Comparison of ENCODE assay signal across 19 cellular contexts in genomic region chr14:93974299-93974698, GRCh38. TPM values are rescaled to one million over a fixed set of nuclear protein-coding genes. Genes with fewer than 3 reads are reported as not detected.
DNase-seq lines count a peak whose midpoint lies in the region; ATAC-seq and TF ChIP-seq lines count a peak whose summit lies in the region.
"Had no signal": no experiment of that assay in that cellular context is flagged by ENCODE, and none has a peak within 500 bp of the region (broad histone marks: within the 10 kb centered on the region; RNA-seq: fewer than 3 reads in every experiment).

No MANE protein-coding gene starts in this region.

- ATAC-seq in Right ventricle myocardium inferior, result peak; percentile 27
- ATAC-seq in activated naive CD8-positive, alpha-beta T cell treated with anti-CD3 and anti-CD28 coated beads, Interleukin-2, amount 10 ng/mL, durations not matched to agents 7 days and 5 days (ENCODE audit: low read depth), result no peak
- no peak for ATAC-seq in upper lobe of right lung
- ATAC-seq: effector memory CD8-positive, alpha-beta T cell had no signal

- POLR2A ChIA-PET in activated naive CD8-positive, alpha-beta T cell treated with anti-CD3 and anti-CD28 coated beads, Interleukin-2, amount 10 ng/mL, durations not matched to agents 7 days and 5 days (lab: Charles Lee), result interaction anchor here (12.4 kb wide), 1 partner anchor 15 kb away, joined by 190 read pairs; no protein-coding TSS in a partner anchor

- H3K4me3 Mint-ChIP-seq in activated naive CD8-positive, alpha-beta T cell treated with anti-CD3 and anti-CD28 coated beads, Interleukin-2, amount 10 ng/mL, durations not matched to agents 7 days and 5 days, result peak overlapping the region; percentile 6
- H3K4me3 Mint-ChIP-seq: effector memory CD8-positive, alpha-beta T cell; immature natural killer cell had no signal

- DNase-seq in Right ventricle myocardium inferior (ENCODE audit: missing footprints) (no peak), cardiac septum (ENCODE audit: low spot score) (no peak), myocyte (ENCODE audit: low read depth) (peak; percentile 88), upper lobe of right lung (no peak), DMS53 (lab: John Stamatoyannopoulos, UW) (no peak), hepatic stellate cell (ENCODE audit: low spot score) (no peak), GM13976 (ENCODE audit: low spot score) (no peak)
- DNase-seq in activated naive CD8-positive, alpha-beta T cell treated with anti-CD3 and anti-CD28 coated beads, Interleukin-2, amount 10 ng/mL, durations not matched to agents 7 days and 5 days, result no peak
- DNase-seq: BE2C; effector memory CD8-positive, alpha-beta T cell; immature natural killer cell; KBM-7; NCI-H2227 treated with DMSO at 0.1 percent for 48 hours; PC-9 had no signal

- peaks cover 22% of the 10 kb centered on the region for H3K36me3 Mint-ChIP-seq in activated naive CD8-positive, alpha-beta T cell treated with anti-CD3 and anti-CD28 coated beads, Interleukin-2, amount 10 ng/mL, durations not matched to agents 7 days and 5 days

- peaks cover 5% of the 10 kb centered on the region for H3K9me3 Mint-ChIP-seq in activated naive CD8-positive, alpha-beta T cell treated with anti-CD3 and anti-CD28 coated beads, Interleukin-2, amount 10 ng/mL, durations not matched to agents 7 days and 5 days

- no peaks in the 10 kb centered on the region for H3K27me3 Mint-ChIP-seq in activated naive CD8-positive, alpha-beta T cell treated with anti-CD3 and anti-CD28 coated beads, Interleukin-2, amount 10 ng/mL, durations not matched to agents 7 days and 5 days
- H3K27me3 Mint-ChIP-seq: effector memory CD8-positive, alpha-beta T cell had no signal

- no peaks in the 10 kb centered on the region for H3K27me3 ChIP-seq in upper lobe of right lung
- H3K27me3 ChIP-seq: BE2C had no signal

- no peaks in the 10 kb centered on the region for H3K9me3 ChIP-seq in upper lobe of right lung
- H3K9me3 ChIP-seq: BE2C had no signal

- H3K27ac ChIP-seq in upper lobe of right lung, result no peak overlapping the region
- H3K27ac ChIP-seq: PC-9 had no signal

- intact Hi-C loops in Right ventricle myocardium inferior (cut with DNase I) (no loop called here), cardiac septum (cut with DNase I) (no loop called here), upper lobe of right lung (cut with DNase I) (no loop called here)

- peaks cover 77% of the 10 kb centered on the region for H3K4me1 Mint-ChIP-seq in activated naive CD8-positive, alpha-beta T cell treated with anti-CD3 and anti-CD28 coated beads, Interleukin-2, amount 10 ng/mL, durations not matched to agents 7 days and 5 days

- H3K4me1 ChIP-seq in upper lobe of right lung, result peaks cover 26% of the 10 kb centered on the region
- H3K4me1 ChIP-seq: BE2C had no signal

- in situ Hi-C loops in GM13976 (cut with MboI; ENCODE audit: low sequenced_read_pairs, unreplicated experiment), result no loop called here

- H3K27ac Mint-ChIP-seq in activated naive CD8-positive, alpha-beta T cell treated with anti-CD3 and anti-CD28 coated beads, Interleukin-2, amount 10 ng/mL, durations not matched to agents 7 days and 5 days, result peak overlapping the region; percentile 19
- H3K27ac Mint-ChIP-seq: effector memory CD8-positive, alpha-beta T cell; immature natural killer cell had no signal

- TF ChIP-seq CTCF in upper lobe of right lung (IDR thresholded peaks at IDR 0.05), result no peak
- TF ChIP-seq CTCF in GM13976 (IDR thresholded peaks at IDR 0.05; ENCODE audit: borderline replicate concordance, control extremely low read depth, extremely low read depth, insufficient read depth, missing control alignments), result no peak

- H3K4me3 ChIP-seq in upper lobe of right lung, result peak overlapping the region; percentile 8
- H3K4me3 ChIP-seq: PC-9 had no signal

- H3K36me3 ChIP-seq in upper lobe of right lung, result no peaks in the 10 kb centered on the region
- H3K36me3 ChIP-seq: BE2C had no signal

RNA-seq across cellular contexts. Expression of gene ASB2, which starts 2.1 kb away (rescaled TPM):
- total RNA-seq in Right ventricle myocardium inferior (294 TPM), cardiac septum (156 TPM), myocyte (0.73 and 8.9 TPM in 2 replicates), upper lobe of right lung (3.2 TPM)
- 10 to 100 TPM; 21.3 to 24.0 TPM for total RNA-seq in activated naive CD8-positive, alpha-beta T cell treated with anti-CD3 and anti-CD28 coated beads, Interleukin-2, amount 10 ng/mL, durations not matched to agents 7 days and 5 days
- 1.5 TPM for polyA plus RNA-seq in myocyte (2012)
- total RNA-seq: PC-9, temporal lobe had no signal

RNA-seq across cellular contexts. Expression of gene CCDC197, which starts 22.8 kb away (rescaled TPM):
- total RNA-seq in Right ventricle myocardium inferior (0.84 TPM), cardiac septum (3.4 TPM), myocyte (not detected in 2 replicates), upper lobe of right lung (not detected)
- under 1 TPM in 1 of 2 experiments, not detected in 1; 0.25 TPM for total RNA-seq in activated naive CD8-positive, alpha-beta T cell treated with anti-CD3 and anti-CD28 coated beads, Interleukin-2, amount 10 ng/mL, durations not matched to agents 7 days and 5 days
- not detected for polyA plus RNA-seq in myocyte (2012)
- total RNA-seq: Daoy, fibroblast of villous mesenchyme, mesenteric fat pad, osteocyte, PC-9, temporal lobe had no signal
- polyA plus RNA-seq: immature natural killer cell had no signal

RNA-seq across cellular contexts. Expression of gene FAM181A, which starts 47.2 kb away (rescaled TPM):
- total RNA-seq in Right ventricle myocardium inferior (not detected), cardiac septum (not detected), myocyte (not detected in 2 replicates), upper lobe of right lung (3.5 TPM)
- total RNA-seq in activated naive CD8-positive, alpha-beta T cell treated with anti-CD3 and anti-CD28 coated beads, Interleukin-2, amount 10 ng/mL, durations not matched to agents 7 days and 5 days, result not detected
- not detected for polyA plus RNA-seq in myocyte (2012)
- total RNA-seq: Daoy, fibroblast of villous mesenchyme, mesenteric fat pad, osteocyte, PC-9 had no signal
- polyA plus RNA-seq: immature natural killer cell had no signal

RNA-seq across cellular contexts. Expression of gene OTUB2, which starts 51.8 kb away (rescaled TPM):
- total RNA-seq in Right ventricle myocardium inferior (0.35 TPM), cardiac septum (0.30 TPM), myocyte (0.48 and 1.1 TPM in 2 replicates), upper lobe of right lung (1.0 TPM)
- total RNA-seq in activated naive CD8-positive, alpha-beta T cell treated with anti-CD3 and anti-CD28 coated beads, Interleukin-2, amount 10 ng/mL, durations not matched to agents 7 days and 5 days, result under 1 TPM; 0.47 to 0.60 TPM
- 1.7 TPM for polyA plus RNA-seq in myocyte (2012)
